24 cellular contexts compared by ENCODE assay signal in genomic region chr15:33859992-33860545, GRCh38.
"Had no signal": no experiment of that assay in that cellular context is flagged by ENCODE, and none has a peak within 500 bp of the region (broad histone marks: within the 10 kb centered on the region; RNA-seq: fewer than 3 reads in every experiment).

No MANE protein-coding gene starts in this region.

- H3K27me3 Mint-ChIP-seq: activated naive CD4-positive, alpha-beta T cell treated with anti-CD3 and anti-CD28 coated beads, Interleukin-2, amount 10 ng/mL, durations not matched to agents 7 days and 5 days; activated naive CD8-positive, alpha-beta T cell treated with anti-CD3 and anti-CD28 coated beads, Interleukin-2, amount 50 U/mL, for 24 hours; brain; central memory CD8-positive, alpha-beta T cell; naive thymus-derived CD4-positive, alpha-beta T cell; progenitor cell of endocrine pancreas; stimulated activated naive B cell treated with anti-CD40 and anti-IgM and Interleukin-4, amounts not matched to agents 10 μg/mL and 1 μg/mL and 100 μg/mL, for 72 hours; T-helper 17 cell had no signal

- ATAC-seq: activated naive CD8-positive, alpha-beta T cell treated with anti-CD3 and anti-CD28 coated beads, Interleukin-2, amount 50 U/mL, for 24 hours; activated T-cell treated with anti-CD3 and anti-CD28 coated beads, Interleukin-2, amount 50 U/mL, for 72 hours; naive thymus-derived CD4-positive, alpha-beta T cell; stimulated activated naive B cell treated with anti-CD40 and anti-IgM and Interleukin-4, amounts not matched to agents 10 μg/mL and 1 μg/mL and 100 μg/mL, for 72 hours; T-helper 17 cell had no signal

- H3K4me1 ChIP-seq: left lung, transverse colon, vagina had no signal

- H3K27me3 ChIP-seq: left lung, sigmoid colon, transverse colon, vagina had no signal

- H3K27ac Mint-ChIP-seq: activated naive CD4-positive, alpha-beta T cell treated with anti-CD3 and anti-CD28 coated beads, Interleukin-2, amount 10 ng/mL, durations not matched to agents 7 days and 5 days; activated naive CD8-positive, alpha-beta T cell treated with anti-CD3 and anti-CD28 coated beads, Interleukin-2, amount 50 U/mL, for 24 hours; activated T-cell treated with anti-CD3 and anti-CD28 coated beads, Interleukin-2, amount 50 U/mL, for 72 hours; brain; progenitor cell of endocrine pancreas; stimulated activated naive B cell treated with anti-CD40 and anti-IgM and Interleukin-4, amounts not matched to agents 10 μg/mL and 1 μg/mL and 100 μg/mL, for 72 hours; T-helper 17 cell had no signal

- H3K4me3 ChIP-seq: coronary artery, left lung, lung, sigmoid colon, transverse colon, vagina had no signal

- H3K4me1 Mint-ChIP-seq: activated naive CD4-positive, alpha-beta T cell treated with anti-CD3 and anti-CD28 coated beads, Interleukin-2, amount 10 ng/mL, durations not matched to agents 7 days and 5 days; activated naive CD8-positive, alpha-beta T cell treated with anti-CD3 and anti-CD28 coated beads, Interleukin-2, amount 50 U/mL, for 24 hours; brain; central memory CD8-positive, alpha-beta T cell had no signal

- DNase-seq: activated CD4-positive, alpha-beta T cell treated with anti-CD3 and anti-CD28 coated beads for 4 hours; activated CD4-positive, alpha-beta T cell treated with anti-CD3 and anti-CD28 coated beads, Interleukin-2, amount 50 U/mL, for 48 hours; activated CD4-positive, CD25-positive, alpha-beta regulatory T cell; activated effector memory CD4-positive, alpha-beta T cell treated with anti-CD3 and anti-CD28 coated beads, Interleukin-2, amount 50 U/mL, for 16 hours; activated naive CD4-positive, alpha-beta T cell treated with anti-CD3 and anti-CD28 coated beads, Interleukin-2, amount 10 ng/mL, durations not matched to agents 7 days and 5 days; activated naive CD8-positive, alpha-beta T cell treated with anti-CD3 and anti-CD28 coated beads, Interleukin-2, amount 50 U/mL, for 24 hours; activated T-cell treated with anti-CD3 and anti-CD28 coated beads, Interleukin-2, amount 50 U/mL, for 72 hours; anterior cingulate cortex; kidney glomerular epithelial cell; left lung; naive thymus-derived CD4-positive, alpha-beta T cell; retina; sigmoid colon; stimulated activated CD4-positive, alpha-beta T cell treated with anti-CD3 and anti-CD28 coated beads, Interleukin-2, amount 100 ng/mL, for 48 hours; stimulated activated CD8-positive, alpha-beta memory T cell treated with anti-CD3 and anti-CD28 coated beads, Interleukin-4, amount 100 ng/mL, for 48 hours; stimulated activated naive B cell treated with anti-CD40 and anti-IgM and Interleukin-4, amounts not matched to agents 10 μg/mL and 1 μg/mL and 100 μg/mL, for 72 hours; T-helper 17 cell; transverse colon had no signal

- H3K36me3 ChIP-seq: left lung had no signal

- H3K9me3 ChIP-seq: left lung, sigmoid colon, transverse colon, vagina had no signal

- H3K27ac ChIP-seq: coronary artery, left lung, sigmoid colon, transverse colon, vagina had no signal

- H3K4me3 Mint-ChIP-seq: activated naive CD4-positive, alpha-beta T cell treated with anti-CD3 and anti-CD28 coated beads, Interleukin-2, amount 10 ng/mL, durations not matched to agents 7 days and 5 days; activated naive CD8-positive, alpha-beta T cell treated with anti-CD3 and anti-CD28 coated beads, Interleukin-2, amount 50 U/mL, for 24 hours; activated T-cell treated with anti-CD3 and anti-CD28 coated beads, Interleukin-2, amount 50 U/mL, for 72 hours; brain; central memory CD8-positive, alpha-beta T cell; naive thymus-derived CD4-positive, alpha-beta T cell; stimulated activated naive B cell treated with anti-CD40 and anti-IgM and Interleukin-4, amounts not matched to agents 10 μg/mL and 1 μg/mL and 100 μg/mL, for 72 hours; T-helper 17 cell had no signal

- H3K36me3 Mint-ChIP-seq: brain had no signal

- H3K9me3 Mint-ChIP-seq: activated naive CD4-positive, alpha-beta T cell treated with anti-CD3 and anti-CD28 coated beads, Interleukin-2, amount 10 ng/mL, durations not matched to agents 7 days and 5 days; activated naive CD8-positive, alpha-beta T cell treated with anti-CD3 and anti-CD28 coated beads, Interleukin-2, amount 50 U/mL, for 24 hours; activated T-cell treated with anti-CD3 and anti-CD28 coated beads, Interleukin-2, amount 50 U/mL, for 72 hours; brain; central memory CD8-positive, alpha-beta T cell; stimulated activated naive B cell treated with anti-CD40 and anti-IgM and Interleukin-4, amounts not matched to agents 10 μg/mL and 1 μg/mL and 100 μg/mL, for 72 hours had no signal
